In the genomic region with DNA sequence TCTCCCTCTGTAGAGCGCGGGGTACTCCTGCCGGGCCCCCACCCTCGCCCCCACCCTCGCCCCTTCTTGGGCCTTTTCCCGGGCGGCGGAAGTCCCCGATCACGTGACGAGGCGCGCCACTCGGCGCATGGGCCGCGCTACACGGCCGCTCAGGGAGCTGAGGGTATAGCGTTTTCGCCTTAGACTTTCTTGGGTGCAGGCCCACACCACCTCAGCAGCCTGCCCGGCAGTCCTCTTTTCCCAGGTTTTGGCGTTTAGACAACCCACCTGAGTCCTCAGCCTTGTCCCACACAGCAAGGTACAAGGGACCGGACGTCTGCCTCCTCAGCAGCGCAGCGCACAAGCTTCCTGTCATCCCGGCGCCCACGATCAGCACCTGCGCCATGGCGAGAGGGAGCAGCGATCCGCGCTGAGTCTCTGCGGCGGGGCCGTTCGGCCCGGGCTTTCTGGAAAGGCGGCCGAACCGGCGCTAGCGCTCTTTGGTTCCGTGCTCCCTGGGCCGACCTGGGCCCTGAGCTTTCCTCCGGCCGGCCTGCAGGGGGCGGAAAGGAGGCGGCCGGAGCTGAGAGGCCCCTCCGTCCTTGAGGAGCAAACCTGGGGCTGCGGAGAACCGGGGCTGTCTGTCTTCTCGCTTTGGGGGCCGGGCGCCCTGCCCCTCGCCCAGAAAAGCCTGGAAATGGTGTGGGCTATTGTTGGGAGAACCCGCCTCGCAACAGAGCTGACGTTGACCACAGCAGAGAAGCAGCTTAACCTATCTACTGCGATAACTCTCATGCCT, we compare ENCODE assay signal across 8 cellular contexts.
DNase-seq lines count a peak whose midpoint lies in the region; ATAC-seq and TF ChIP-seq lines count a peak whose summit lies in the region.

Gene RNLS (minus strand): TSS at position 513 of the 778 bp plus-strand sequence.

- H3K36me3 ChIP-seq in ES-I3 (ENCODE audit: insufficient read depth, low read length), result no peaks in the 10 kb centered on the region

- H3K4me1 ChIP-seq in ES-I3 (ENCODE audit: insufficient read depth, low read length), result no peaks in the 10 kb centered on the region

- H3K27ac ChIP-seq in coronary artery, result peak within 1 kb of the TSS; percentile 93 to 95

- TF ChIP-seq CTCF in coronary artery (IDR thresholded peaks at IDR 0.05), result peak; percentile 71

- ATAC-seq in GM21825 (IDR thresholded peaks at IDR 0.05; ENCODE audit: unreplicated experiment), result peak; percentile 81

- H3K9ac ChIP-seq in ES-I3 (ENCODE audit: low read depth, low read length), result peak within 1 kb of the TSS; percentile 99

- DNase-seq in NAMALWA (ENCODE audit: low spot score), result peak; percentile 81
- DNase-seq in activated CD4-positive, alpha-beta T cell treated with anti-CD3 and anti-CD28 coated beads, Interleukin-2, amount 50 U/mL, for 1 hour, result peak; percentile 52
- DNase-seq in coronary artery (ENCODE audit: low spot score), result peak; percentile 85
- DNase-seq in left kidney (ENCODE audit: low read depth, low spot score), result peak; percentile 90
- peak; percentile 30 to 54 (median 48) for DNase-seq in stimulated activated CD4-positive, alpha-beta T cell treated with anti-CD3 and anti-CD28 coated beads, Interleukin-1b, Interleukin-23, amount 100 ng/mL, for 24 hours (ENCODE audit: low read depth in 4 of 4, low spot score in 1 of 4)
- no peak for DNase-seq in NCI-H2081 (lab: John Stamatoyannopoulos, UW)

- H3K4me3 ChIP-seq in coronary artery, result peak within 1 kb of the TSS; percentile 87

- no peaks in the 10 kb centered on the region for H3K9me3 ChIP-seq in ES-I3 (ENCODE audit: control insufficient read depth, insufficient read depth, low read length)

Comparison
In these comparisons a context has a peak if more than half of its experiments do, and no peak if none do; other contexts are left out.
1. DNase-seq: peak in NAMALWA (single experiment), activated CD4-positive, alpha-beta T cell treated with anti-CD3 and anti-CD28 coated beads, Interleukin-2, amount 50 U/mL, for 1 hour (single experiment), coronary artery (single experiment), left kidney (single experiment) and stimulated activated CD4-positive, alpha-beta T cell treated with anti-CD3 and anti-CD28 coated beads, Interleukin-1b, Interleukin-23, amount 100 ng/mL, for 24 hours (4 of 4); none in NCI-H2081 (0 of 2).